ENCODE assay signal across 20 cellular contexts in the genomic region with DNA sequence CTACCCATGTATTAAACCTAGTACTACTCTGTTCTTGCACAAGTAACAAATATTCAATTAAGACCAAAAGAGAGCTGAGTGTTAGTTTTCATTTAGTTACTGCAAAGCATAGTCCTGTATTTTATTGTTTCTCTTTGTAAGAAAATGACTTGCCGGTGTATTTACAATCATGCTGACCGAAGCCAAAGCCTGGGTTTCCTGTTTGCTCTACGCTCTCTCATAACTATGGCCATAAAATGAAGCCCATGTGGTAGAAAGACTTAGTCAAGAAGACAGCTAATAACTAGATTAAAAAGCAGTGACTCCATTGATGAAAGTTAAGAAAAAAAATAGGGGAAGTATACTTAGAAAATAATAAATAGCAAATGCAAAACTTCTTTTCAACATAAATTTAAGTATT.
"Had no signal": no experiment of that assay in that cellular context is flagged by ENCODE, and none has a peak within 500 bp of the region (broad histone marks: within the 10 kb centered on the region; RNA-seq: fewer than 3 reads in every experiment).

No MANE protein-coding gene starts in this region.

- H3K9me3 Mint-ChIP-seq: effector memory CD8-positive, alpha-beta T cell; neural progenitor cell had no signal

- H3K36me3 ChIP-seq: heart left ventricle, neural progenitor cell, pancreas, tibial nerve, upper lobe of right lung, vagina had no signal

- H3K27ac ChIP-seq: heart left ventricle, neural progenitor cell, pancreas, tibial nerve, upper lobe of right lung, vagina had no signal

- ATAC-seq: effector memory CD8-positive, alpha-beta T cell; heart left ventricle; left lobe of liver; natural killer cell treated with Interleukin-12 subunit alpha and Interleukin-12 subunit beta and Interleukin-15 and Interleukin-18, amount 100 ng/mL, for 72 hours; right cardiac atrium; upper lobe of right lung had no signal

- H3K9me3 ChIP-seq: heart left ventricle, pancreas, tibial nerve, upper lobe of right lung, vagina had no signal

- H3K27me3 Mint-ChIP-seq: dendritic cell treated with granulocyte-macrophage colony-stimulating factor and Interleukin-4, amounts not matched to agents 40 ng/mL and 50 ng/mL, for 4 days; natural killer cell treated with Interleukin-12 subunit alpha and Interleukin-12 subunit beta and Interleukin-15 and Interleukin-18, amount 100 ng/mL, for 72 hours; progenitor cell of endocrine pancreas had no signal

- H3K4me3 ChIP-seq: heart left ventricle, neural progenitor cell, pancreas, tibial nerve, upper lobe of right lung, vagina had no signal

- H3K36me3 Mint-ChIP-seq: natural killer cell treated with Interleukin-12 subunit alpha and Interleukin-12 subunit beta and Interleukin-15 and Interleukin-18, amount 100 ng/mL, for 72 hours; neural progenitor cell had no signal

- H3K27me3 ChIP-seq: heart left ventricle, neural progenitor cell, pancreas, tibial nerve, upper lobe of right lung, vagina had no signal

- H2AFZ ChIP-seq: neural progenitor cell had no signal

- H3K4me1 ChIP-seq: heart left ventricle, neural progenitor cell, pancreas, tibial nerve, upper lobe of right lung had no signal

- H3K27ac Mint-ChIP-seq: dendritic cell treated with granulocyte-macrophage colony-stimulating factor and Interleukin-4, amounts not matched to agents 40 ng/mL and 50 ng/mL, for 4 days; effector memory CD8-positive, alpha-beta T cell; natural killer cell treated with Interleukin-12 subunit alpha and Interleukin-12 subunit beta and Interleukin-15 and Interleukin-18, amount 100 ng/mL, for 72 hours; neural progenitor cell; progenitor cell of endocrine pancreas had no signal

- DNase-seq: effector memory CD8-positive, alpha-beta T cell; erythroblast; foreskin melanocyte; heart left ventricle; kidney glomerular epithelial cell; mammary epithelial cell; nucleus accumbens; pancreas; small intestine; stimulated activated CD4-positive, alpha-beta T cell treated with anti-CD3 and anti-CD28 coated beads, Interleukin-2, amount 100 ng/mL, for 48 hours; stimulated activated naive CD4-positive, alpha-beta T cell treated with Interleukin-2 at 50 U/mL for 16 hours; upper lobe of right lung had no signal

- H3K4me3 Mint-ChIP-seq: dendritic cell treated with granulocyte-macrophage colony-stimulating factor and Interleukin-4, amounts not matched to agents 40 ng/mL and 50 ng/mL, for 4 days; effector memory CD8-positive, alpha-beta T cell; natural killer cell treated with Interleukin-12 subunit alpha and Interleukin-12 subunit beta and Interleukin-15 and Interleukin-18, amount 100 ng/mL, for 72 hours; neural progenitor cell had no signal

- H3K9ac ChIP-seq: neural progenitor cell had no signal

- H3K4me2 ChIP-seq: neural progenitor cell had no signal

- H3K4me1 Mint-ChIP-seq: neural progenitor cell had no signal
